In the genomic region with DNA sequence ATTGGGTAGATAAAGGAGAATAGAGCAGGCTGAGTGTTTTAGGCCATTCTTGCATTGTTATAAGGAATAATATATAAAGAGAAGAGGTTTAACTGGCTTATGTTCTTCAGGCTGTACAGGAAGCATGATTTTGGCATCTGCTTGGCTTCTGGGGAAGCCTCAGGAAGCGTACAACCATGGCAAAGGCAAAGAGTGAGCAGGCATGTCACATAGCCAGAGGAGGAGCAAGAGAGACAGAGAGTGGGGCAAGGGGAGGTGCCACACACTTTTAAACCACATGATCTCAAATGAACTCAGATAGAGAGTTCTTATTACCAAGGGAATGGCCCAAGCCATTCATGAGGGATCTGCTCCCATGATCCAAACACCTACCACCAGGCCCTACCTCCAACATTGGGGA, we compare ENCODE assay signal across 21 cellular contexts.
"Had no signal": no experiment of that assay in that cellular context is flagged by ENCODE, and none has a peak within 500 bp of the region (broad histone marks: within the 10 kb centered on the region; RNA-seq: fewer than 3 reads in every experiment).

No MANE protein-coding gene starts in this region.

- DNase-seq: activated CD4-positive, alpha-beta T cell treated with anti-CD3 and anti-CD28 coated beads, Interleukin-2, amount 10 ng/mL, durations not matched to agents 7 days and 5 days; activated CD4-positive, CD25-positive, alpha-beta regulatory T cell; activated CD8-positive, alpha-beta memory T cell treated with anti-CD3 and anti-CD28 coated beads, Interleukin-2, amount 50 U/mL, for 48 hours; activated gamma-delta T cell; activated T-cell treated with anti-CD3 and anti-CD28 coated beads, Interleukin-2, amount 50 U/mL, for 72 hours; dorsolateral prefrontal cortex; endodermal cell; gastrocnemius medialis; heart left ventricle; left colon; lower lobe of right lung; right cardiac atrium; stimulated activated CD4-positive, alpha-beta T cell treated with anti-CD3 and anti-CD28 coated beads, Interleukin-15, amount 100 ng/mL, for 24 hours; stimulated activated CD4-positive, alpha-beta T cell treated with anti-CD3 and anti-CD28 coated beads, Interleukin-4, amount 100 ng/mL, for 1 hour; stimulated activated naive B cell treated with anti-CD40 and anti-IgM and Interleukin-4, amounts not matched to agents 10 μg/mL and 1 μg/mL and 100 μg/mL, for 72 hours; thyroid gland had no signal

- H3K9me3 ChIP-seq: gastrocnemius medialis, heart left ventricle, lower lobe of right lung, thyroid gland had no signal

- H3K4me3 ChIP-seq: cardiac muscle cell, dorsolateral prefrontal cortex, gastrocnemius medialis, heart left ventricle, lower lobe of right lung, skin epidermis, thyroid gland had no signal

- H3K4me1 ChIP-seq: lower lobe of right lung, thyroid gland had no signal

- H3K27ac Mint-ChIP-seq: activated CD4-positive, alpha-beta T cell treated with anti-CD3 and anti-CD28 coated beads, Interleukin-2, amount 10 ng/mL, durations not matched to agents 7 days and 5 days; activated naive CD4-positive, alpha-beta T cell treated with anti-CD3 and anti-CD28 coated beads, Interleukin-2, amount 50 U/mL, for 72 hours; activated T-cell treated with anti-CD3 and anti-CD28 coated beads, Interleukin-2, amount 50 U/mL, for 72 hours; endodermal cell; mesothelial cell of epicardium; progenitor cell of endocrine pancreas; stimulated activated naive B cell treated with anti-CD40 and anti-IgM and Interleukin-4, amounts not matched to agents 10 μg/mL and 1 μg/mL and 100 μg/mL, for 72 hours had no signal

- H3K4me3 Mint-ChIP-seq: activated CD4-positive, alpha-beta T cell treated with anti-CD3 and anti-CD28 coated beads, Interleukin-2, amount 10 ng/mL, durations not matched to agents 7 days and 5 days; activated T-cell treated with anti-CD3 and anti-CD28 coated beads, Interleukin-2, amount 50 U/mL, for 72 hours; endodermal cell; mesothelial cell of epicardium; stimulated activated naive B cell treated with anti-CD40 and anti-IgM and Interleukin-4, amounts not matched to agents 10 μg/mL and 1 μg/mL and 100 μg/mL, for 72 hours had no signal

- H3K36me3 ChIP-seq: cardiac muscle cell, gastrocnemius medialis, heart left ventricle, lower lobe of right lung, thyroid gland had no signal

- H3K27ac ChIP-seq: cardiac muscle cell, dorsolateral prefrontal cortex, gastrocnemius medialis, heart left ventricle, lower lobe of right lung, skin epidermis, thyroid gland had no signal

- H3K9me3 Mint-ChIP-seq: activated CD4-positive, alpha-beta T cell treated with anti-CD3 and anti-CD28 coated beads, Interleukin-2, amount 10 ng/mL, durations not matched to agents 7 days and 5 days; activated T-cell treated with anti-CD3 and anti-CD28 coated beads, Interleukin-2, amount 50 U/mL, for 72 hours; mesothelial cell of epicardium had no signal

- H3K36me3 Mint-ChIP-seq: mesothelial cell of epicardium had no signal

- ATAC-seq: activated naive CD4-positive, alpha-beta T cell treated with anti-CD3 and anti-CD28 coated beads, Interleukin-2, amount 50 U/mL, for 72 hours; activated T-cell treated with anti-CD3 and anti-CD28 coated beads, Interleukin-2, amount 50 U/mL, for 72 hours; gastrocnemius medialis; heart left ventricle; left colon; lower lobe of right lung; right cardiac atrium; stimulated activated naive B cell treated with anti-CD40 and anti-IgM and Interleukin-4, amounts not matched to agents 10 μg/mL and 1 μg/mL and 100 μg/mL, for 72 hours had no signal

- H3K27me3 ChIP-seq: cardiac muscle cell, dorsolateral prefrontal cortex, gastrocnemius medialis, heart left ventricle, thyroid gland had no signal
